26 cellular contexts compared by ENCODE assay signal in the genomic region with DNA sequence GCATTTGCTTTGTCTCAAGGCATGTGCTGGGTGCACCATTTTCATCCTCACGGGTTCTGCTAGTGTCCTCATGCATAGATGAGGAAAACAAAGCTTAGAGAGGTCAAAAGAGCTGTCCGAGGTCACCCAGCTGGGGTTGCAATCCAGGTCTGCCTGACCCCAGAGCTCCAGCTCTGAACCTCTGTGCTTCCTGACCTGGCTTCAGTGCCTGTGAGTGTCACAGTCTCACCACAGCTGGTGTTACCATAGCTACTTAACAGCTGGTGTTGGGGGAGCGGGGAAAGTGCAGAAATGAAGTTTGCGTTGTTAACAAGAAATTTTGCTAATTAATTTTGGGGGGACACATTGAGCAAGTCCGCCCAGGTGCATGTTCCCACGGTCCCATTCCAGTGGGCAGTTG.
"Had no signal": no experiment of that assay in that cellular context is flagged by ENCODE, and none has a peak within 500 bp of the region (broad histone marks: within the 10 kb centered on the region; RNA-seq: fewer than 3 reads in every experiment).

No MANE protein-coding gene starts in this region.

- H3K27me3 ChIP-seq: right atrium auricular region, sigmoid colon, stomach, testis, tibial artery had no signal

- H3K4me1 ChIP-seq: prostate gland, right atrium auricular region, stomach, testis, tibial artery had no signal

- H3K27ac Mint-ChIP-seq: immature natural killer cell; natural killer cell treated with Interleukin-12 subunit alpha and Interleukin-12 subunit beta and Interleukin-15 and Interleukin-18, amount 100 ng/mL, for 72 hours; stimulated activated effector memory CD8-positive, alpha-beta T cell treated with anti-CD3 and anti-CD28 coated beads, Interleukin-12 subunit alpha, Interleukin-12 subunit beta, amount 100 ng/mL, for 72 hours; type B pancreatic cell had no signal

- H3K4me1 Mint-ChIP-seq: naive B cell; stimulated activated effector memory CD8-positive, alpha-beta T cell treated with anti-CD3 and anti-CD28 coated beads, Interleukin-12 subunit alpha, Interleukin-12 subunit beta, amount 100 ng/mL, for 72 hours had no signal

- FAIRE-seq: frontal cortex had no signal

- ATAC-seq: left colon; left ventricle myocardium superior; lower lobe of right lung; mucosa of descending colon; stimulated activated effector memory CD8-positive, alpha-beta T cell treated with anti-CD3 and anti-CD28 coated beads, Interleukin-12 subunit alpha, Interleukin-12 subunit beta, amount 100 ng/mL, for 72 hours had no signal

- H3K4me3 Mint-ChIP-seq: immature natural killer cell; naive B cell; natural killer cell treated with Interleukin-12 subunit alpha and Interleukin-12 subunit beta and Interleukin-15 and Interleukin-18, amount 100 ng/mL, for 72 hours; stimulated activated effector memory CD8-positive, alpha-beta T cell treated with anti-CD3 and anti-CD28 coated beads, Interleukin-12 subunit alpha, Interleukin-12 subunit beta, amount 100 ng/mL, for 72 hours; type B pancreatic cell had no signal

- H3K27ac ChIP-seq: coronary artery, lower lobe of right lung, prostate gland, right atrium auricular region, sigmoid colon, stomach, testis, tibial artery had no signal

- H3K9me3 Mint-ChIP-seq: immature natural killer cell; natural killer cell treated with Interleukin-12 subunit alpha and Interleukin-12 subunit beta and Interleukin-15 and Interleukin-18, amount 100 ng/mL, for 72 hours had no signal

- DNase-seq: dermis blood vessel endothelial cell; effector memory CD4-positive, alpha-beta T cell; hypothalamus; immature natural killer cell; islet precursor cell; kidney glomerular epithelial cell; left colon; left ventricle myocardium superior; lower lobe of right lung; mucosa of descending colon; naive B cell; nucleus accumbens; sigmoid colon; stimulated activated CD4-positive, alpha-beta T cell treated with anti-CD3 and anti-CD28 coated beads, Interleukin-2, amount 100 ng/mL, for 24 hours; stimulated activated CD4-positive, alpha-beta T cell treated with anti-CD3 and anti-CD28 coated beads, Interleukin-4, amount 100 ng/mL, for 24 hours; stimulated activated naive CD4-positive, alpha-beta T cell treated with Interleukin-2 at 50 U/mL for 16 hours; stomach; testis; tibial artery had no signal

- H3K36me3 Mint-ChIP-seq: immature natural killer cell; naive B cell; natural killer cell treated with Interleukin-12 subunit alpha and Interleukin-12 subunit beta and Interleukin-15 and Interleukin-18, amount 100 ng/mL, for 72 hours; stimulated activated effector memory CD8-positive, alpha-beta T cell treated with anti-CD3 and anti-CD28 coated beads, Interleukin-12 subunit alpha, Interleukin-12 subunit beta, amount 100 ng/mL, for 72 hours; type B pancreatic cell had no signal

- H3K9me3 ChIP-seq: lower lobe of right lung, mucosa of descending colon, prostate gland, right atrium auricular region, sigmoid colon, stomach, testis, tibial artery had no signal

- H3K4me3 ChIP-seq: coronary artery, lower lobe of right lung, mucosa of descending colon, prostate gland, right atrium auricular region, sigmoid colon, stomach, testis, tibial artery had no signal

- H3K36me3 ChIP-seq: lower lobe of right lung, prostate gland, right atrium auricular region, sigmoid colon, stomach, tibial artery had no signal

- H3K27me3 Mint-ChIP-seq: naive B cell, type B pancreatic cell had no signal
